ENCODE assay signal across 15 cellular contexts in the genomic region with DNA sequence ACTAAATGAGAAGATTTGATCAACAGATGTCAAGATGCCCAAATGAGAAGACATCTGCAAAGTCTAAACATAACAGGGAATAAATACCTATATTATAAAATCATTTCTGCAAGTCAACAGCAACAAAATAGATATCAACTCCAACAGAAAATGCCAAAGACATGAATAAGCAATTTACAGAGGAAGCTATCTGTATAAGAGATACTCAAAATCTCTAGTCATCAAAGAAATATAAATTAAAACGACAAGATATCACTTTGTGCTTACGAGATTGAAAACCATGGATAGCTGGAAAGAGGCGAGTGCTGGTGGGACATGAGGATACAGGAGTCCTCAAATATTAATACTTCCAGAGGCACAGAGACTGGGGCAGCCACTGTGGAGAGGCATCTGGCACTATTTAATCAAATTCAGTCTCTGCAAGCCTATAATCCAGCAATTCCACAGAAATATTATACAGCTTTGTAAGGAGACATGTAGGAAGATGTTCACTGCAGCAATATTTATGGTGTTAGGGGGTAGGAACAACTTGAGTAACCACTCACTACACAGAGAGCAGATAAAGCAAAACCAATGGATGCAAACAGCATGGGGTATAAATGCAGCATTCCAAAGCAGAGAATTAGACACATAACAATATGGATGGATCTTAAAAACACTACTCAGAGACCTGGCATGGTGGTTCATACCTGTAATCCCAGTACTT. TPM values are rescaled to one million over a fixed set of nuclear protein-coding genes. Genes with fewer than 3 reads are reported as not detected.
DNase-seq lines count a peak whose midpoint lies in the region; ATAC-seq, FAIRE-seq and TF ChIP-seq lines count a peak whose summit lies in the region.
"Had no signal": no experiment of that assay in that cellular context is flagged by ENCODE, and none has a peak within 500 bp of the region (broad histone marks: within the 10 kb centered on the region; RNA-seq: fewer than 3 reads in every experiment).

No MANE protein-coding gene starts in this region.

- H3K27ac Mint-ChIP-seq in chondrocyte (ENCODE audit: unreplicated experiment), result peak overlapping the region; percentile 99
- no peak overlapping the region for H3K27ac Mint-ChIP-seq in T-helper 2 cell treated with Interferon-gamma antibody and Interleukin-4, amounts not matched to agents 5 μg/mL and 100 μg/mL, for 36 hours

- peaks cover 17% of the 10 kb centered on the region for H3K9me1 ChIP-seq in IMR-90 (ENCODE audit: insufficient read depth, low read length)

- peak overlapping the region; percentile 19; the same call in 1 of the 2 replicates for H3K23ac ChIP-seq in IMR-90 (ENCODE audit: low read depth, low read length)

- H3K36me3 ChIP-seq in IMR-90 (ENCODE audit: control insufficient read depth, insufficient read depth, low read length) (no peaks in the 10 kb centered on the region), muscle layer of colon (ENCODE audit: insufficient read depth, low read length) (no peaks in the 10 kb centered on the region), kidney (ENCODE audit: control insufficient read depth in 1 of 2, insufficient read depth in 2 of 2, low read length in 2 of 2) (no peaks in the 10 kb centered on the region)
- H3K36me3 ChIP-seq: left lung, upper lobe of left lung had no signal

- H3K56ac ChIP-seq in IMR-90 (ENCODE audit: extremely low read depth, insufficient read depth, low read length), result peak overlapping the region; percentile 49; the same call in 1 of the 2 replicates

- H3K27me3 ChIP-seq in IMR-90 (ENCODE audit: control insufficient read depth, insufficient read depth, low read length), result no peaks in the 10 kb centered on the region
- no peaks in the 10 kb centered on the region for H3K27me3 ChIP-seq in muscle layer of colon (ENCODE audit: control insufficient read depth in 1 of 2, insufficient read depth in 2 of 2, low read length in 2 of 2)
- H3K27me3 ChIP-seq: left lung, upper lobe of left lung had no signal

- H3K4me1 ChIP-seq in IMR-90 (ENCODE audit: control insufficient read depth, insufficient read depth, low read length) (peaks cover 20% of the 10 kb centered on the region), muscle layer of colon (ENCODE audit: insufficient read depth, low read length) (peaks cover 66% of the 10 kb centered on the region), kidney (ENCODE audit: control insufficient read depth in 1 of 2, insufficient read depth in 1 of 2, low read depth in 1 of 2, low read length in 2 of 2) (peaks cover 10 to 12% of the 10 kb centered on the region in 2 donors)

- peaks cover 15 to 41% of the 10 kb centered on the region in 2 experiments for H3K79me1 ChIP-seq in IMR-90 (ENCODE audit: low read depth in 1 of 2, low read length in 2 of 2)

- DNase-seq in IMR-90, result no peak
- DNase-seq in chondrocyte (ENCODE audit: low spot score), result no peak
- DNase-seq in NK-92 (lab: John Stamatoyannopoulos, UW; ENCODE audit: unreplicated experiment), result no peak
- no peak for DNase-seq in kidney
- DNase-seq in T-helper 2 cell treated with Interferon-gamma antibody and Interleukin-4, amounts not matched to agents 5 μg/mL and 100 μg/mL, for 36 hours (ENCODE audit: low spot score), result no peak
- DNase-seq: activated T-cell treated with anti-CD3 and anti-CD28 coated beads for 4 hours; DMS153; left lung; NCI-H2081; NK-92 treated with Interleukin-12 subunit alpha and Interleukin-12 subunit beta, amount 100 ng/mL, for 24 hours; nucleus accumbens; upper lobe of left lung had no signal

- no peaks in the 10 kb centered on the region for H3K36me3 Mint-ChIP-seq in chondrocyte (ENCODE audit: low read depth)
- no peaks in the 10 kb centered on the region for H3K36me3 Mint-ChIP-seq in T-helper 2 cell treated with Interferon-gamma antibody and Interleukin-4, amounts not matched to agents 5 μg/mL and 100 μg/mL, for 36 hours (ENCODE audit: low read depth)

- ATAC-seq in IMR-90 (ENCODE audit: low read depth) (no peak), GM18520 (IDR thresholded peaks at IDR 0.05; ENCODE audit: unreplicated experiment) (no peak)
- ATAC-seq: left lung had no signal

- H3K4me3 ChIP-seq in IMR-90 (ENCODE audit: insufficient read depth, low read depth, low read length), result no peak overlapping the region
- no peak overlapping the region for H3K4me3 ChIP-seq in muscle layer of colon (ENCODE audit: low read depth in 1 of 2, low read length in 2 of 2)
- H3K4me3 ChIP-seq in kidney (ENCODE audit: low read length in 2 of 2), result no peak overlapping the region
- H3K4me3 ChIP-seq: left lung, upper lobe of left lung had no signal

- H3K9ac ChIP-seq in IMR-90 (ENCODE audit: low read depth, low read length) (no peak overlapping the region; the same call in 1 of the 2 replicates), muscle layer of colon (ENCODE audit: low read length) (no peak overlapping the region), kidney (ENCODE audit: low read length in 2 of 2) (no peak overlapping the region)

- peak overlapping the region; percentile 26; the same call in 1 of the 2 replicates for H3K27ac ChIP-seq in IMR-90 (ENCODE audit: insufficient read depth, low read length)
- H3K27ac ChIP-seq in muscle layer of colon (ENCODE audit: low read depth, low read length), result peak overlapping the region; percentile 35
- no peak overlapping the region for H3K27ac ChIP-seq in kidney (ENCODE audit: low read depth in 2 of 2, low read length in 2 of 2)

- no peak for TF ChIP-seq RAD21 in IMR-90 (IDR thresholded peaks at IDR 0.05; ENCODE audit: low read length)

- peak overlapping the region; percentile 38; the same call in 1 of the 2 replicates for H4K91ac ChIP-seq in IMR-90 (ENCODE audit: insufficient read depth, low read depth, low read length)

- peak overlapping the region; percentile 41 for H3K14ac ChIP-seq in IMR-90 (replicated peaks; ENCODE audit: low read depth, low read length)

- peak overlapping the region; percentile 95 for H2BK120ac ChIP-seq in IMR-90 (ENCODE audit: low read depth, low read length)

- peak overlapping the region; percentile 56; the same call in 1 of the 2 replicates for H4K5ac ChIP-seq in IMR-90 (ENCODE audit: low read depth, low read length)

- intact Hi-C loops in IMR-90 (cut with micrococcal nuclease) (loop anchor here (5.0 kb wide), 2 partner anchors 38 to 158 kb away; no protein-coding TSS in a partner anchor), kidney (cut with DNase I) (no loop called here)

- FAIRE-seq in A204.1 (lab: Jason Lieb, UNC) (peak; percentile 11), kidney (lab: Jason Lieb, UNC) (no peak)

- whole genome bisulfite sequencing in IMR-90 (ENCODE audit: extremely low coverage in 2 of 2, insufficient read length in 1 of 2), 2 experiments, result no CpG with 5 or more reads among the region's 3 CpGs

- H4K20me1 ChIP-seq in IMR-90 (ENCODE audit: insufficient read depth, low read length), result peaks cover 24% of the 10 kb centered on the region; the same call in 1 of the 2 replicates

- dilution Hi-C loops in IMR-90 (cut with HindIII; ENCODE audit: low sequenced_read_pairs, unreplicated experiment), result no loop called here

- in situ Hi-C loops in IMR-90 (cut with MboI; ENCODE audit: low sequenced_read_pairs), result no loop called here

- no peak for TF ChIP-seq POLR2A in IMR-90 (IDR thresholded peaks at IDR 0.05; ENCODE audit: low read depth, low read length)

- H3K4me2 ChIP-seq in IMR-90 (ENCODE audit: low read depth, low read length), result peak overlapping the region; percentile 68; the same call in 1 of the 2 replicates

- H3K9me3 Mint-ChIP-seq in chondrocyte (ENCODE audit: low read depth), result no peaks in the 10 kb centered on the region
- H3K9me3 Mint-ChIP-seq in T-helper 2 cell treated with Interferon-gamma antibody and Interleukin-4, amounts not matched to agents 5 μg/mL and 100 μg/mL, for 36 hours, result no peaks in the 10 kb centered on the region

- peak overlapping the region; percentile 96 for H2BK5ac ChIP-seq in IMR-90 (ENCODE audit: low read depth, low read length, poor library complexity, severe bottlenecking)

- peak overlapping the region; percentile 14 for H2AK5ac ChIP-seq in IMR-90 (ENCODE audit: low read depth, low read length)

- H3K9me3 ChIP-seq in IMR-90 (ENCODE audit: control insufficient read depth, insufficient read depth, low read length), result no peaks in the 10 kb centered on the region
- H3K9me3 ChIP-seq in muscle layer of colon (ENCODE audit: low read length), result no peaks in the 10 kb centered on the region
- H3K9me3 ChIP-seq in kidney (ENCODE audit: control insufficient read depth in 1 of 2, low read length in 2 of 2), result no peaks in the 10 kb centered on the region
- H3K9me3 ChIP-seq: left lung, upper lobe of left lung had no signal

- H2BK20ac ChIP-seq in IMR-90 (ENCODE audit: low read depth, low read length), result peak overlapping the region; percentile 92

- H3K4ac ChIP-seq in IMR-90 (ENCODE audit: low read depth, low read length), result peak overlapping the region; percentile 71; the same call in 1 of the 2 replicates

- POLR2A ChIA-PET in IMR-90 (lab: Charles Lee; ENCODE audit: unreplicated experiment), result interaction anchor here (0.7 kb wide), 1 partner anchor 282 kb away, joined by 9 read pairs; no protein-coding TSS in a partner anchor

- H3K18ac ChIP-seq in IMR-90 (ENCODE audit: low read depth, low read length), result peak overlapping the region; percentile 76

- H4K8ac ChIP-seq in IMR-90 (ENCODE audit: low read depth in 2 of 2, low read length in 2 of 2), result peak overlapping the region; percentile 18 to 83; a peak in 3 of 4 replicates

- no peak overlapping the region for H2AFZ ChIP-seq in IMR-90 (replicated peaks; ENCODE audit: low read length, poor library complexity)

- H3K4me3 Mint-ChIP-seq in chondrocyte (ENCODE audit: unreplicated experiment), result no peak overlapping the region
- no peak overlapping the region for H3K4me3 Mint-ChIP-seq in T-helper 2 cell treated with Interferon-gamma antibody and Interleukin-4, amounts not matched to agents 5 μg/mL and 100 μg/mL, for 36 hours

- no peaks in the 10 kb centered on the region for H3K27me3 Mint-ChIP-seq in chondrocyte (ENCODE audit: low read depth)
- peaks cover 28% of the 10 kb centered on the region for H3K27me3 Mint-ChIP-seq in T-helper 2 cell treated with Interferon-gamma antibody and Interleukin-4, amounts not matched to agents 5 μg/mL and 100 μg/mL, for 36 hours (ENCODE audit: low read depth)

- BruUV-seq in IMR-90 (replicated peaks; lab: Mats Ljungman, UMichigan), result no TSS peak

- no peak overlapping the region for H2AK9ac ChIP-seq in IMR-90 (replicated peaks; ENCODE audit: low read depth, low read length, poor library complexity)

- peak overlapping the region; percentile 25; the same call in 2 of the 3 replicates for H2BK15ac ChIP-seq in IMR-90 (ENCODE audit: low read depth, low read length)

- TF ChIP-seq CTCF in IMR-90 (conservative IDR thresholded peaks at IDR 0.05; ENCODE audit: low read depth, low read length) (no peak), chondrocyte (IDR thresholded peaks at IDR 0.05) (no peak), kidney (IDR thresholded peaks at IDR 0.05; ENCODE audit: borderline replicate concordance, extremely low read depth, insufficient read depth) (no peak)

- H3K4me1 Mint-ChIP-seq in chondrocyte (ENCODE audit: low read depth), result peaks cover 70% of the 10 kb centered on the region
- H3K4me1 Mint-ChIP-seq in T-helper 2 cell treated with Interferon-gamma antibody and Interleukin-4, amounts not matched to agents 5 μg/mL and 100 μg/mL, for 36 hours (ENCODE audit: low read depth), result peaks cover 20% of the 10 kb centered on the region

- CTCF ChIA-PET in IMR-90 (lab: Yijun Ruan, JAX), result interaction anchor here (1.0 kb wide), 1 partner anchor 41 kb away, joined by 3 read pairs; no protein-coding TSS in a partner anchor

RNA-seq across cellular contexts. Expression of a gene that starts 4.8 kb away (rescaled TPM):
- total RNA-seq in IMR-90 (2012; rRNA removed) (10.9 and 13.6 TPM in 2 replicates), chondrocyte (10.9 to 13.4 TPM (median 11.7 TPM) in 3 replicates), kidney (23.7 TPM)
- polyA plus RNA-seq in IMR-90 (2012; rRNA removed) (13.6 and 14.3 TPM in 2 replicates), kidney (ENCODE audit: insufficient read depth, low read depth, low replicate concordance) (11.6 TPM)
- 6.4 and 7.7 TPM in 2 replicates for polyA plus RNA-seq in IMR-90 (2012; cell fraction: cytosol; rRNA removed)
- polyA plus RNA-seq in IMR-90 (2012; cell fraction: nucleus; rRNA removed; ENCODE audit: low replicate concordance), result 22.1 and 44.3 TPM in 2 replicates

Comparison
In these comparisons a context has a peak if more than half of its experiments do, and no peak if none do; other contexts are left out.
1. H3K27ac ChIP-seq: peak in IMR-90 (single experiment) and muscle layer of colon (single experiment); none in kidney (0 of 2).